8 cellular contexts compared by ENCODE assay signal in genomic region chr12:57127101-57127709, GRCh38. TPM values are rescaled to one million over a fixed set of nuclear protein-coding genes. Genes with fewer than 3 reads are reported as not detected.
DNase-seq lines count a peak whose midpoint lies in the region; ATAC-seq and TF ChIP-seq lines count a peak whose summit lies in the region.

No MANE protein-coding gene starts in this region.

- intact Hi-C loops in activated CD4-positive, alpha-beta T cell treated with anti-CD3 and anti-CD28 coated beads for 36 hours (cut with DNase I, micrococcal nuclease) = loop anchor here in 1 of 2 experiments (5.0 kb wide), 1 partner anchor 100 kb away; the partner anchor contains the start of gene SHMT2

- POLR2A ChIA-PET in activated CD4-positive, alpha-beta T cell treated with anti-CD3 and anti-CD28 coated beads for 36 hours (lab: Charles Lee) = interaction anchor here (0.6 to 2.2 kb wide), 2 partner anchors 16 to 402 kb away, joined by 3 to 15 read pairs; partner anchors contain the start of gene STAT6

- peaks cover 28% of the 10 kb centered on the region for H3K4me1 Mint-ChIP-seq in activated CD4-positive, alpha-beta T cell treated with anti-CD3 and anti-CD28 coated beads for 36 hours

- H3K27me3 ChIP-seq in effector memory CD4-positive, alpha-beta T cell (replicated peaks; ENCODE audit: control insufficient read depth, insufficient read depth, low read length, poor library complexity, severe bottlenecking) = no peaks in the 10 kb centered on the region
- H3K27me3 ChIP-seq in thoracic aorta (replicated peaks; ENCODE audit: insufficient read depth) = no peaks in the 10 kb centered on the region

- peaks cover 9% of the 10 kb centered on the region for H3K9me3 Mint-ChIP-seq in activated CD4-positive, alpha-beta T cell treated with anti-CD3 and anti-CD28 coated beads for 36 hours (ENCODE audit: low read depth)

- H3K27ac Mint-ChIP-seq in activated CD4-positive, alpha-beta T cell treated with anti-CD3 and anti-CD28 coated beads for 36 hours = no peak overlapping the region

- H3K36me3 ChIP-seq in effector memory CD4-positive, alpha-beta T cell (ENCODE audit: control insufficient read depth, insufficient read depth, low read length) = no peaks in the 10 kb centered on the region
- no peaks in the 10 kb centered on the region for H3K36me3 ChIP-seq in thoracic aorta

- ATAC-seq in activated CD4-positive, alpha-beta T cell treated with anti-CD3 and anti-CD28 coated beads for 36 hours = peak; percentile 40
- no peak for ATAC-seq in thoracic aorta (ENCODE audit: insufficient number of reproducible peaks, low FRiP score, low read depth)

- peak; percentile 25 for TF ChIP-seq CTCF in thoracic aorta (IDR thresholded peaks at IDR 0.05)

- H3K27me3 Mint-ChIP-seq in activated CD4-positive, alpha-beta T cell treated with anti-CD3 and anti-CD28 coated beads for 36 hours = peaks cover 9% of the 10 kb centered on the region

- CTCF ChIA-PET in activated CD4-positive, alpha-beta T cell treated with anti-CD3 and anti-CD28 coated beads for 36 hours (lab: Charles Lee) = interaction anchor here (0.6 to 9.7 kb wide), 8 partner anchors 12 to 122 kb away, joined by 3 to 156 read pairs (median 4); partner anchors contain the start of gene STAT6

- H3K9me3 ChIP-seq in effector memory CD4-positive, alpha-beta T cell (ENCODE audit: control insufficient read depth, low read length) = no peaks in the 10 kb centered on the region
- no peaks in the 10 kb centered on the region for H3K9me3 ChIP-seq in thoracic aorta

- H3K4me3 Mint-ChIP-seq in activated CD4-positive, alpha-beta T cell treated with anti-CD3 and anti-CD28 coated beads for 36 hours = peak overlapping the region; percentile 77

- DNase-seq in NCI-H1092 treated with DMSO at 0.1 percent for 48 hours (lab: John Stamatoyannopoulos, UW) = peak; percentile 4
- DNase-seq in NCI-H1092 (lab: John Stamatoyannopoulos, UW) = no peak
- peak; percentile 67 for DNase-seq in NCI-H146 (lab: John Stamatoyannopoulos, UW)
- DNase-seq in activated CD4-positive, alpha-beta T cell treated with anti-CD3 and anti-CD28 coated beads for 36 hours = peak; percentile 66
- peak in 2 of 3 donors; percentile 9 to 16 for DNase-seq in effector memory CD4-positive, alpha-beta T cell
- DNase-seq in midbrain (lab: John Stamatoyannopoulos, UW) = peak; percentile 56
- DNase-seq in thoracic aorta (ENCODE audit: low spot score) = no peak
- no peak for DNase-seq in Ammon's horn (ENCODE audit: low spot score)

- H3K4me3 ChIP-seq in effector memory CD4-positive, alpha-beta T cell (ENCODE audit: insufficient read depth, low read depth, low read length, poor library complexity, severe bottlenecking) = peak overlapping the region; percentile 85
- H3K4me3 ChIP-seq in thoracic aorta = peak overlapping the region; percentile 94

- no peak overlapping the region for H3K27ac ChIP-seq in effector memory CD4-positive, alpha-beta T cell (ENCODE audit: insufficient read depth, low read length, poor library complexity, severe bottlenecking)
- peak overlapping the region; percentile 94 to 99 for H3K27ac ChIP-seq in thoracic aorta

- H3K4me1 ChIP-seq in effector memory CD4-positive, alpha-beta T cell (ENCODE audit: control insufficient read depth, insufficient read depth, low read length, poor library complexity, severe bottlenecking) = peaks cover 14% of the 10 kb centered on the region
- H3K4me1 ChIP-seq in thoracic aorta (ENCODE audit: control insufficient read depth in 1 of 2, low read depth in 2 of 2) = peaks cover 23 to 30% of the 10 kb centered on the region in 2 donors

- H3K36me3 Mint-ChIP-seq in activated CD4-positive, alpha-beta T cell treated with anti-CD3 and anti-CD28 coated beads for 36 hours (ENCODE audit: low read depth) = peaks cover 5% of the 10 kb centered on the region

RNA-seq across cellular contexts. Expression of gene LRP1, which starts 1.1 kb away (rescaled TPM):
- 1 to 10 TPM; 1.8 to 2.7 TPM for total RNA-seq in activated CD4-positive, alpha-beta T cell treated with anti-CD3 and anti-CD28 coated beads for 36 hours
- 100 to 1,000 TPM; 663 to 755 TPM for total RNA-seq in thoracic aorta

RNA-seq across cellular contexts. Expression of gene STAT6, which starts 16.0 kb away (rescaled TPM):
- total RNA-seq in activated CD4-positive, alpha-beta T cell treated with anti-CD3 and anti-CD28 coated beads for 36 hours = 100 to 1,000 TPM; 250 to 288 TPM
- total RNA-seq in thoracic aorta = 100 to 1,000 TPM; 133 to 185 TPM

RNA-seq across cellular contexts. Expression of gene LRP1-AS, which starts 20.2 kb away (rescaled TPM):
- total RNA-seq in activated CD4-positive, alpha-beta T cell treated with anti-CD3 and anti-CD28 coated beads for 36 hours = not detected
- total RNA-seq in thoracic aorta = not detected

RNA-seq across cellular contexts. Expression of gene NAB2, which starts 38.3 kb away (rescaled TPM):
- 10 to 100 TPM; 46.8 to 48.6 TPM for total RNA-seq in activated CD4-positive, alpha-beta T cell treated with anti-CD3 and anti-CD28 coated beads for 36 hours
- 10 to 100 TPM; 30.5 to 39.3 TPM for total RNA-seq in thoracic aorta

RNA-seq across cellular contexts. Expression of gene NEMP1, which starts 48.6 kb away (rescaled TPM):
- total RNA-seq in activated CD4-positive, alpha-beta T cell treated with anti-CD3 and anti-CD28 coated beads for 36 hours = 10 to 100 TPM; 79.0 to 81.1 TPM
- 1 to 10 TPM; 6.6 to 6.9 TPM for total RNA-seq in thoracic aorta

Comparison
In these comparisons a context has a peak if more than half of its experiments do, and no peak if none do; other contexts are left out.
1. DNase-seq: peak in NCI-H1092 treated with DMSO at 0.1 percent for 48 hours (single experiment), NCI-H146 (single experiment), activated CD4-positive, alpha-beta T cell treated with anti-CD3 and anti-CD28 coated beads for 36 hours (single experiment), effector memory CD4-positive, alpha-beta T cell (2 of 3) and midbrain (single experiment); none in NCI-H1092 (single experiment), thoracic aorta (single experiment) and Ammon's horn (single experiment).
2. RNA of gene LRP1, which starts 1.1 kb away (total RNA-seq): 663 to 755 TPM in thoracic aorta; 1.8 to 2.7 TPM in activated CD4-positive, alpha-beta T cell treated with anti-CD3 and anti-CD28 coated beads for 36 hours; every median in the first group is over 100 times any median in the second.